ENCODE assay signal across 19 cellular contexts in genomic region chr7:47381132-47381495, GRCh38.
DNase-seq lines count a peak whose midpoint lies in the region; ATAC-seq and TF ChIP-seq lines count a peak whose summit lies in the region.
"Had no signal": no experiment of that assay in that cellular context is flagged by ENCODE, and none has a peak within 500 bp of the region (broad histone marks: within the 10 kb centered on the region; RNA-seq: fewer than 3 reads in every experiment).

No MANE protein-coding gene starts in this region.

- DNase-seq in RWPE1 (ENCODE audit: low spot score) (no peak), kidney epithelial cell (ENCODE audit: low read depth) (peak; percentile 52), renal cortical epithelial cell (ENCODE audit: low read depth) (peak; percentile 58)
- DNase-seq in stimulated activated CD4-positive, alpha-beta T cell treated with anti-CD3 and anti-CD28 coated beads, Interleukin-4, amount 100 ng/mL, for 4 hours: no peak
- DNase-seq: activated CD4-positive, alpha-beta memory T cell treated with anti-CD3 and anti-CD28 coated beads for 36 hours; activated T-cell treated with anti-CD3 and anti-CD28 coated beads, Interleukin-2, amount 50 U/mL, for 48 hours; AML-193; cortex of kidney; erythroblast; glutamatergic neuron; kidney; NCI-H1092; NCI-H226; SK-N-SH; stimulated activated CD4-positive, alpha-beta T cell treated with anti-CD3 and anti-CD28 coated beads, Interleukin-2, amount 100 ng/mL, for 24 hours had no signal

- H3K4me1 ChIP-seq in BLaER1 treated with 17β-estradiol and CSF1 and Interleukin-3, amounts not matched to agents 10 nM and 100 nM: peaks cover 11 to 34% (median 18%) of the 10 kb centered on the region in 10 experiments; a peak in 18 of 20 replicates

- peaks cover 56 to 100% (median 69%) of the 10 kb centered on the region in 11 experiments; a peak in 21 of 22 replicates for H4K20me1 ChIP-seq in BLaER1 treated with 17β-estradiol and CSF1 and Interleukin-3, amounts not matched to agents 10 nM and 100 nM

- H3K4me3 ChIP-seq in BLaER1 treated with 17β-estradiol and CSF1 and Interleukin-3, amounts not matched to agents 10 nM and 100 nM: no peak overlapping the region
- H3K4me3 ChIP-seq in kidney epithelial cell (ENCODE audit: low read depth, low read length): no peak overlapping the region

- peaks cover 0 to 80% (median 57%) of the 10 kb centered on the region in 11 experiments; a peak in 16 of 22 replicates for H3K27me3 ChIP-seq in BLaER1 treated with 17β-estradiol and CSF1 and Interleukin-3, amounts not matched to agents 10 nM and 100 nM
- H3K27me3 ChIP-seq in kidney epithelial cell (ENCODE audit: control insufficient read depth, insufficient read depth, low read length): no peaks in the 10 kb centered on the region

- H3K4me2 ChIP-seq in BLaER1 treated with 17β-estradiol and CSF1 and Interleukin-3, amounts not matched to agents 10 nM and 100 nM: peak overlapping the region in 7 of 11 experiments; percentile 32 to 52 (median 48); a peak in 14 of 22 replicates

- CTCF ChIA-PET in RWPE1 (lab: Yijun Ruan, JAX): no interaction called here

- ATAC-seq in GM21786 (IDR thresholded peaks at IDR 0.05; ENCODE audit: unreplicated experiment) (no peak), GM21529 (IDR thresholded peaks at IDR 0.05; ENCODE audit: unreplicated experiment) (no peak), GM18907 (IDR thresholded peaks at IDR 0.05; ENCODE audit: unreplicated experiment) (no peak)

- no peaks in the 10 kb centered on the region for H3K9me3 ChIP-seq in BLaER1 treated with 17β-estradiol and CSF1 and Interleukin-3, amounts not matched to agents 10 nM and 100 nM (replicated peaks in 1 of 11)
- H3K9me3 ChIP-seq: SK-N-SH had no signal

- TF ChIP-seq CTCF in RWPE1 (conservative IDR thresholded peaks at IDR 0.05; ENCODE audit: low read depth): no peak
- TF ChIP-seq CTCF in kidney epithelial cell (IDR thresholded peaks at IDR 0.05; ENCODE audit: insufficient read depth, low read length, poor library complexity, severe bottlenecking): no peak

- H3K36me3 ChIP-seq in BLaER1 treated with 17β-estradiol and CSF1 and Interleukin-3, amounts not matched to agents 10 nM and 100 nM: peaks cover 0 to 100% (median 15%) of the 10 kb centered on the region in 11 experiments; a peak in 15 of 22 replicates
- H3K36me3 ChIP-seq in kidney epithelial cell (ENCODE audit: control insufficient read depth, insufficient read depth, low read length): no peaks in the 10 kb centered on the region

- peak overlapping the region in 1 of 11 experiments; percentile 21; a peak in 1 of 22 replicates for H3K9ac ChIP-seq in BLaER1 treated with 17β-estradiol and CSF1 and Interleukin-3, amounts not matched to agents 10 nM and 100 nM
- H3K9ac ChIP-seq: SK-N-SH had no signal

- POLR2A ChIA-PET in RWPE1 (lab: Yijun Ruan, JAX; ENCODE audit: low non-redundant PET): no interaction called here

- H3K27ac ChIP-seq in BLaER1 treated with 17β-estradiol and CSF1 and Interleukin-3, amounts not matched to agents 10 nM and 100 nM: no peak overlapping the region
- peak overlapping the region; percentile 96 for H3K27ac ChIP-seq in RWPE1

Comparison
In these comparisons a context has a peak if more than half of its experiments do, and no peak if none do; other contexts are left out.
1. DNase-seq: peak in kidney epithelial cell (single experiment) and renal cortical epithelial cell (single experiment); none in RWPE1 (single experiment) and stimulated activated CD4-positive, alpha-beta T cell treated with anti-CD3 and anti-CD28 coated beads, Interleukin-4, amount 100 ng/mL, for 4 hours (0 of 2).